Comparison of ENCODE assay signal across 32 cellular contexts in the genomic region with DNA sequence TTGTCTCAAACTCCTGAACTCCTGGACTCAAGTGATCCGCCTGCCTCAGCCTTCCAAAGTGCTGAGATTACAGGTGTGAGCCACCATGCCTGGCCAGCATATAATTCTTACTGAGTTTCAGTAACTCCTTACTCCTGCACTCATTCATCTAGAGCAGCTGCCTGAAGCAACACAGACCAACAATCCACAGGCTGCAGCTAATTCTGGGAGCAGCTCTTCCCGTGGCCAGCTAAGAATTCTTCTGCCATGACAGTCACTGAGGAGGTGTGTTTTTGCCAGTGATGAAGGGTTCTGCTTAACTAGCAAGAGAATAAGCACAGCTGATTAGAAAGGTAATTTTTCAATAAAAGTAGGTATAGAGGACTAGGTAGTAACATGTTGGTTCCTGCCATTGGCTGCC. TPM values are rescaled to one million over a fixed set of nuclear protein-coding genes. Genes with fewer than 3 reads are reported as not detected.
"Had no signal": no experiment of that assay in that cellular context is flagged by ENCODE, and none has a peak within 500 bp of the region (broad histone marks: within the 10 kb centered on the region; RNA-seq: fewer than 3 reads in every experiment).

No MANE protein-coding gene starts in this region.

- H3K4me3 Mint-ChIP-seq: activated CD4-positive, alpha-beta memory T cell treated with anti-CD3 and anti-CD28 coated beads for 36 hours; activated naive CD4-positive, alpha-beta T cell treated with anti-CD3 and anti-CD28 coated beads, Interleukin-2, amount 10 ng/mL, durations not matched to agents 7 days and 5 days; activated naive CD8-positive, alpha-beta T cell treated with anti-CD3 and anti-CD28 coated beads, Interleukin-2, amount 10 ng/mL, durations not matched to agents 7 days and 5 days; activated T-cell treated with anti-CD3 and anti-CD28 coated beads, Interleukin-2, amount 50 U/mL, for 24 hours; dendritic cell treated with granulocyte-macrophage colony-stimulating factor and Interleukin-4, amounts not matched to agents 40 ng/mL and 50 ng/mL, for 4 days; naive thymus-derived CD4-positive, alpha-beta T cell; stimulated activated effector memory CD8-positive, alpha-beta T cell treated with anti-CD3 and anti-CD28 coated beads, Interleukin-12 subunit alpha, Interleukin-12 subunit beta, amount 100 ng/mL, for 72 hours; stimulated activated naive CD8-positive, alpha-beta T cell treated with anti-CD3 and anti-CD28 coated beads, Interleukin-15, amount 100 ng/mL, for 72 hours; T-helper 17 cell had no signal

- H3K4me3 ChIP-seq: ascending aorta, esophagus squamous epithelium, gastrocnemius medialis, lung, ovary, upper lobe of left lung, vagina had no signal

- H3K9me3 ChIP-seq: ascending aorta, esophagus squamous epithelium, gastrocnemius medialis, ovary, upper lobe of left lung, vagina had no signal

- H3K36me3 Mint-ChIP-seq: activated CD4-positive, alpha-beta memory T cell treated with anti-CD3 and anti-CD28 coated beads for 36 hours; activated naive CD4-positive, alpha-beta T cell treated with anti-CD3 and anti-CD28 coated beads, Interleukin-2, amount 10 ng/mL, durations not matched to agents 7 days and 5 days; activated naive CD8-positive, alpha-beta T cell treated with anti-CD3 and anti-CD28 coated beads, Interleukin-2, amount 10 ng/mL, durations not matched to agents 7 days and 5 days; naive thymus-derived CD4-positive, alpha-beta T cell; stimulated activated effector memory CD8-positive, alpha-beta T cell treated with anti-CD3 and anti-CD28 coated beads, Interleukin-12 subunit alpha, Interleukin-12 subunit beta, amount 100 ng/mL, for 72 hours had no signal

- H3K9me3 Mint-ChIP-seq: activated CD4-positive, alpha-beta memory T cell treated with anti-CD3 and anti-CD28 coated beads for 36 hours; activated naive CD4-positive, alpha-beta T cell treated with anti-CD3 and anti-CD28 coated beads, Interleukin-2, amount 10 ng/mL, durations not matched to agents 7 days and 5 days; activated naive CD8-positive, alpha-beta T cell treated with anti-CD3 and anti-CD28 coated beads, Interleukin-2, amount 10 ng/mL, durations not matched to agents 7 days and 5 days; activated T-cell treated with anti-CD3 and anti-CD28 coated beads, Interleukin-2, amount 50 U/mL, for 24 hours; dendritic cell treated with granulocyte-macrophage colony-stimulating factor and Interleukin-4, amounts not matched to agents 40 ng/mL and 50 ng/mL, for 4 days; stimulated activated effector memory CD8-positive, alpha-beta T cell treated with anti-CD3 and anti-CD28 coated beads, Interleukin-12 subunit alpha, Interleukin-12 subunit beta, amount 100 ng/mL, for 72 hours; stimulated activated naive CD8-positive, alpha-beta T cell treated with anti-CD3 and anti-CD28 coated beads, Interleukin-15, amount 100 ng/mL, for 72 hours had no signal

- H3K4me1 ChIP-seq: ascending aorta, gastrocnemius medialis, upper lobe of left lung, vagina had no signal

- FAIRE-seq: kidney, small intestine had no signal

- H3K27ac Mint-ChIP-seq: activated CD4-positive, alpha-beta memory T cell treated with anti-CD3 and anti-CD28 coated beads for 36 hours; activated naive CD4-positive, alpha-beta T cell treated with anti-CD3 and anti-CD28 coated beads, Interleukin-2, amount 10 ng/mL, durations not matched to agents 7 days and 5 days; activated naive CD8-positive, alpha-beta T cell treated with anti-CD3 and anti-CD28 coated beads, Interleukin-2, amount 10 ng/mL, durations not matched to agents 7 days and 5 days; activated T-cell treated with anti-CD3 and anti-CD28 coated beads, Interleukin-2, amount 50 U/mL, for 24 hours; dendritic cell treated with granulocyte-macrophage colony-stimulating factor and Interleukin-4, amounts not matched to agents 40 ng/mL and 50 ng/mL, for 4 days; naive thymus-derived CD4-positive, alpha-beta T cell; progenitor cell of endocrine pancreas; stimulated activated effector memory CD8-positive, alpha-beta T cell treated with anti-CD3 and anti-CD28 coated beads, Interleukin-12 subunit alpha, Interleukin-12 subunit beta, amount 100 ng/mL, for 72 hours had no signal

- H3K27ac ChIP-seq: ascending aorta, epithelial cell of prostate, esophagus squamous epithelium, gastrocnemius medialis, ovary, upper lobe of left lung, vagina, WERI-Rb-1 had no signal

- H3K27me3 ChIP-seq: ascending aorta, gastrocnemius medialis, ovary, upper lobe of left lung, vagina had no signal

- H3K4me1 Mint-ChIP-seq: activated naive CD4-positive, alpha-beta T cell treated with anti-CD3 and anti-CD28 coated beads, Interleukin-2, amount 10 ng/mL, durations not matched to agents 7 days and 5 days; activated naive CD8-positive, alpha-beta T cell treated with anti-CD3 and anti-CD28 coated beads, Interleukin-2, amount 10 ng/mL, durations not matched to agents 7 days and 5 days; naive thymus-derived CD4-positive, alpha-beta T cell; stimulated activated effector memory CD8-positive, alpha-beta T cell treated with anti-CD3 and anti-CD28 coated beads, Interleukin-12 subunit alpha, Interleukin-12 subunit beta, amount 100 ng/mL, for 72 hours; stimulated activated naive CD8-positive, alpha-beta T cell treated with anti-CD3 and anti-CD28 coated beads, Interleukin-15, amount 100 ng/mL, for 72 hours had no signal

- DNase-seq: activated CD4-positive, alpha-beta memory T cell treated with anti-CD3 and anti-CD28 coated beads for 36 hours; activated CD4-positive, alpha-beta T cell treated with anti-CD3 and anti-CD28 coated beads for 48 hours; activated CD8-positive, alpha-beta memory T cell treated with anti-CD3 and anti-CD28 coated beads, Interleukin-2, amount 50 U/mL, for 48 hours; activated gamma-delta T cell; activated naive CD4-positive, alpha-beta T cell treated with anti-CD3 and anti-CD28 coated beads, Interleukin-2, amount 10 ng/mL, durations not matched to agents 7 days and 5 days; activated naive CD8-positive, alpha-beta T cell treated with anti-CD3 and anti-CD28 coated beads, Interleukin-2, amount 10 ng/mL, durations not matched to agents 7 days and 5 days; activated T-cell treated with anti-CD3 and anti-CD28 coated beads, Interleukin-2, amount 50 U/mL, for 24 hours; central memory CD4-positive, alpha-beta T cell; esophagus squamous epithelium; gastrocnemius medialis; glutamatergic neuron; kidney; naive thymus-derived CD4-positive, alpha-beta T cell; ovary; retina; small intestine; stimulated activated CD4-positive, alpha-beta T cell treated with anti-CD3 and anti-CD28 coated beads, Interleukin-4, amount 100 ng/mL, for 24 hours; stimulated activated naive CD8-positive, alpha-beta T cell treated with anti-CD3 and anti-CD28 coated beads, Interleukin-15, amount 100 ng/mL, for 72 hours; substantia nigra; T-helper 17 cell; T1000; upper lobe of left lung; WERI-Rb-1 had no signal

- H3K27me3 Mint-ChIP-seq: dendritic cell treated with granulocyte-macrophage colony-stimulating factor and Interleukin-4, amounts not matched to agents 40 ng/mL and 50 ng/mL, for 4 days had no signal

- H3K36me3 ChIP-seq: ascending aorta, esophagus squamous epithelium, gastrocnemius medialis, ovary, upper lobe of left lung, vagina, WERI-Rb-1 had no signal

RNA-seq across cellular contexts. Expression of a gene that starts 5.4 kb away (rescaled TPM):
- total RNA-seq: activated CD4-positive, alpha-beta memory T cell treated with anti-CD3 and anti-CD28 coated beads for 36 hours; activated naive CD8-positive, alpha-beta T cell treated with anti-CD3 and anti-CD28 coated beads, Interleukin-2, amount 10 ng/mL, durations not matched to agents 7 days and 5 days; ascending aorta; gastrocnemius medialis; mesenteric fat pad; naive thymus-derived CD4-positive, alpha-beta T cell; sciatic nerve; T-helper 17 cell; vagina had no signal
- polyA plus RNA-seq: naive thymus-derived CD4-positive, alpha-beta T cell had no signal
